ENCODE assay signal across 13 cellular contexts in genomic region chr20:21607971-21608735, GRCh38.
DNase-seq lines count a peak whose midpoint lies in the region; ATAC-seq and TF ChIP-seq lines count a peak whose summit lies in the region.
"Had no signal": no experiment of that assay in that cellular context is flagged by ENCODE, and none has a peak within 500 bp of the region (broad histone marks: within the 10 kb centered on the region; RNA-seq: fewer than 3 reads in every experiment).

No MANE protein-coding gene starts in this region.

- no peaks in the 10 kb centered on the region for H3K9me3 ChIP-seq in vagina

- H3K27me3 ChIP-seq in rectal smooth muscle tissue (ENCODE audit: control insufficient read depth, insufficient read depth, low read length) (no peaks in the 10 kb centered on the region), vagina (no peaks in the 10 kb centered on the region)

- no peak for TF ChIP-seq POLR2A in vagina (IDR thresholded peaks at IDR 0.05)

- ATAC-seq in HG02840 (IDR thresholded peaks at IDR 0.05; ENCODE audit: low FRiP score, unreplicated experiment) (no peak), GM21619 (IDR thresholded peaks at IDR 0.05; ENCODE audit: unreplicated experiment) (no peak)
- ATAC-seq: activated CD8-positive, alpha-beta T cell treated with anti-CD3 and anti-CD28 coated beads for 36 hours; natural killer cell treated with Interleukin-12 subunit alpha and Interleukin-12 subunit beta and Interleukin-15 and Interleukin-18, amount 100 ng/mL, for 72 hours; stimulated activated naive CD8-positive, alpha-beta T cell treated with anti-CD3 and anti-CD28 coated beads, Interleukin-15, Interleukin-2, amounts not matched to agents 100 U/mL and 50 U/mL, for 24 hours had no signal

- DNase-seq in G401 (ENCODE audit: low spot score) = peak; percentile 21
- peak; percentile 95 for DNase-seq in NCI-H69 (lab: John Stamatoyannopoulos, UW)
- peak; percentile 16 for DNase-seq in dermis blood vessel endothelial cell
- no peak for DNase-seq in epidermal melanocyte (ENCODE audit: insufficient read length, low spot score)
- DNase-seq in vagina (ENCODE audit: extremely low spot score in 2 of 2) = no peak
- DNase-seq: activated CD8-positive, alpha-beta T cell treated with anti-CD3 and anti-CD28 coated beads for 36 hours; DND-41; NCI-H1930; stimulated activated naive CD8-positive, alpha-beta T cell treated with anti-CD3 and anti-CD28 coated beads, Interleukin-15, Interleukin-2, amounts not matched to agents 100 U/mL and 50 U/mL, for 24 hours had no signal

- intact Hi-C loops in vagina (cut with DNase I) = no loop called here

- TF ChIP-seq CTCF in vagina (IDR thresholded peaks at IDR 0.05) = no peak

- no peak overlapping the region for H3K9ac ChIP-seq in rectal smooth muscle tissue (ENCODE audit: low read length)

- in situ Hi-C loops in G401 (cut with HindIII; ENCODE audit: low sequenced_read_pairs) = no loop called here

- no peak overlapping the region for H3K27ac ChIP-seq in rectal smooth muscle tissue (ENCODE audit: low read depth, low read length)
- H3K27ac ChIP-seq in vagina = no peak overlapping the region

- peak overlapping the region; percentile 9 for H3K4me3 ChIP-seq in rectal smooth muscle tissue (ENCODE audit: low read length)
- no peak overlapping the region for H3K4me3 ChIP-seq in vagina

- no peaks in the 10 kb centered on the region for H3K36me3 ChIP-seq in rectal smooth muscle tissue (ENCODE audit: control insufficient read depth, insufficient read depth, low read length)
- H3K36me3 ChIP-seq in vagina = no peaks in the 10 kb centered on the region

- H3K4me1 ChIP-seq in rectal smooth muscle tissue (ENCODE audit: control insufficient read depth, insufficient read depth, low read length) (no peaks in the 10 kb centered on the region), vagina (no peaks in the 10 kb centered on the region)

Comparison
In these comparisons a context has a peak if more than half of its experiments do, and no peak if none do; other contexts are left out.
1. DNase-seq: peak in G401 (single experiment), NCI-H69 (single experiment) and dermis blood vessel endothelial cell (single experiment); none in epidermal melanocyte (single experiment) and vagina (0 of 2).